20 cellular contexts compared by ENCODE assay signal in genomic region chr16:69382421-69382820, GRCh38. TPM values are rescaled to one million over a fixed set of nuclear protein-coding genes. Genes with fewer than 3 reads are reported as not detected.
DNase-seq lines count a peak whose midpoint lies in the region; ATAC-seq, FAIRE-seq and TF ChIP-seq lines count a peak whose summit lies in the region.
"Had no signal": no experiment of that assay in that cellular context is flagged by ENCODE, and none has a peak within 500 bp of the region (broad histone marks: within the 10 kb centered on the region; RNA-seq: fewer than 3 reads in every experiment).

No MANE protein-coding gene starts in this region.

- H3K79me2 ChIP-seq in DND-41 (ENCODE audit: insufficient read depth, low read length) (peaks cover 75% of the 10 kb centered on the region), K562 (ENCODE audit: control insufficient read depth, insufficient read depth, low read length) (peaks cover 52% of the 10 kb centered on the region)

- WGBS in K562 (ENCODE audit: insufficient coverage, low coverage, missing lambda C conversion rate) = 74% methylated on average over 2 of the region's 2 CpGs

- intact Hi-C loops in K562 (cut with micrococcal nuclease) = loop anchor here (5.0 kb wide), 1 partner anchor 45 kb away; the partner anchor contains the start of genes COG8 and NIP7

- no peak for DNase-seq in DND-41
- peak in 1 of 4 experiments; percentile 69 for DNase-seq in K562 (ENCODE audit: extremely low read depth in 1 of 4, low spot score in 3 of 4)
- no peak for DNase-seq in GM13977 (ENCODE audit: low spot score)
- DNase-seq in GOT3 (lab: John Stamatoyannopoulos, UW) = no peak
- DNase-seq: activated effector memory CD4-positive, alpha-beta T cell treated with anti-CD3 and anti-CD28 coated beads, Interleukin-2, amount 50 U/mL, for 16 hours; left ventricle myocardium superior; NCI-H1105; NCI-H82; pancreas; SK-N-SH; transverse colon had no signal

- CTCF ChIA-PET in K562 (lab: Yijun Ruan, JAX; ENCODE audit: low intra/inter-chr PET ratio) = no interaction called here

- peak; percentile 82 for FAIRE-seq in K562 (lab: Jason Lieb, UNC)
- FAIRE-seq: H1, pancreas had no signal

- ATAC-seq in DND-41 (ENCODE audit: insufficient read depth, low read depth) (no peak), K562 (peak; percentile 3; the same call in 1 of the 3 replicates), HG02970 (IDR thresholded peaks at IDR 0.05; ENCODE audit: low FRiP score, unreplicated experiment) (no peak)
- ATAC-seq: gastroesophageal sphincter, left ventricle myocardium superior, Panc1, pancreas had no signal

- TF ChIP-seq POLR2A in K562 (conservative IDR thresholded peaks at IDR 0.05) = no peak

- in situ Hi-C loops in K562 (cut with MboI) (no loop called here), GM13977 (cut with MboI; ENCODE audit: low pct_unique_long_range_greater_than_20kb, low sequenced_read_pairs, unreplicated experiment) (no loop called here)

- H3K27me3 ChIP-seq in BLaER1 = no peaks in the 10 kb centered on the region
- H3K27me3 ChIP-seq in DND-41 (ENCODE audit: insufficient read depth, low read length, poor library complexity) = no peaks in the 10 kb centered on the region
- H3K27me3 ChIP-seq in K562 (ENCODE audit: control insufficient read depth in 2 of 2, insufficient read depth in 2 of 2, low read length in 2 of 2) = no peaks in the 10 kb centered on the region
- H3K27me3 ChIP-seq: gastroesophageal sphincter, pancreas, transverse colon had no signal

- H3K9me1 ChIP-seq in K562 (ENCODE audit: control insufficient read depth, insufficient read depth, low read length) = no peaks in the 10 kb centered on the region

- H3K4me1 ChIP-seq in BLaER1 = peaks cover 45% of the 10 kb centered on the region
- peaks cover 43% of the 10 kb centered on the region for H3K4me1 ChIP-seq in DND-41 (ENCODE audit: insufficient read depth, low read length)
- peaks cover 4 to 29% of the 10 kb centered on the region in 2 experiments; a peak in 4 of 5 replicates for H3K4me1 ChIP-seq in K562 (replicated peaks in 1 of 2; ENCODE audit: control insufficient read depth in 2 of 2, insufficient read depth in 2 of 2, low read length in 2 of 2)

- no TSS peak for BruUV-seq in K562 (replicated peaks; lab: Mats Ljungman, UMichigan)

- TF ChIP-seq EP300 in K562 (IDR thresholded peaks at IDR 0.05; ENCODE audit: low read length) = no peak

- H3K9me3 ChIP-seq in BLaER1 (no peaks in the 10 kb centered on the region), DND-41 (ENCODE audit: insufficient read depth, low read length, severe bottlenecking) (no peaks in the 10 kb centered on the region), K562 (replicated peaks; ENCODE audit: control insufficient read depth, insufficient read depth, low read depth, low read length) (no peaks in the 10 kb centered on the region)
- H3K9me3 ChIP-seq: gastroesophageal sphincter, pancreas, SK-N-SH, transverse colon had no signal

- H2AFZ ChIP-seq in DND-41 (ENCODE audit: low read depth, low read length) (no peak overlapping the region), K562 (ENCODE audit: low read depth, low read length) (no peak overlapping the region)

- TF ChIP-seq CTCF in DND-41 (IDR thresholded peaks at IDR 0.05; ENCODE audit: borderline replicate concordance, extremely low read depth, low read length, poor library complexity, severe bottlenecking) (no peak), K562 (IDR thresholded peaks at IDR 0.05 in 2 of 3, conservative IDR thresholded peaks at IDR 0.05 in 1 of 3; ENCODE audit: insufficient read depth in 2 of 3, low read depth in 1 of 3, low read length in 3 of 3) (no peak), GM13977 (IDR thresholded peaks at IDR 0.05; ENCODE audit: extremely low read depth, insufficient read depth, missing control alignments) (no peak)

- H3K36me3 ChIP-seq in BLaER1 (peaks cover 70% of the 10 kb centered on the region), DND-41 (ENCODE audit: insufficient read depth, low read length) (peaks cover 68% of the 10 kb centered on the region), K562 (ENCODE audit: control insufficient read depth, insufficient read depth, low read length) (peaks cover 69% of the 10 kb centered on the region)

- H3K4me2 ChIP-seq in BLaER1 = peak overlapping the region; percentile 86
- H3K4me2 ChIP-seq in DND-41 (ENCODE audit: insufficient read depth, low read length) = peak overlapping the region; percentile 31; the same call in 1 of the 2 replicates
- H3K4me2 ChIP-seq in K562 (ENCODE audit: insufficient read depth, low read length) = peak overlapping the region; percentile 42; the same call in 1 of the 2 replicates
- H3K4me2 ChIP-seq: SK-N-SH had no signal

- POLR2A ChIA-PET in K562 (lab: Yijun Ruan, JAX) = interaction anchor here (0.6 to 2.5 kb wide), 7 partner anchors 11 to 55 kb away, joined by 3 to 8 read pairs (median 4); partner anchors contain the start of gene PDF

- H4K20me1 ChIP-seq in BLaER1 (0 out of 2 replicates have a peak, but pooled peaks cover 6% of the 10 kb centered on the region), DND-41 (ENCODE audit: insufficient read depth, low read length) (peaks cover 5% of the 10 kb centered on the region; the same call in 1 of the 2 replicates), K562 (replicated peaks; ENCODE audit: control insufficient read depth, insufficient read depth, low read length) (no peaks in the 10 kb centered on the region)

- H3K4me3 ChIP-seq in BLaER1 = no peak overlapping the region
- no peak overlapping the region for H3K4me3 ChIP-seq in DND-41 (ENCODE audit: low read depth in 1 of 2, low read length in 2 of 2)
- H3K4me3 ChIP-seq in K562 = no peak overlapping the region
- H3K4me3 ChIP-seq: coronary artery, gastroesophageal sphincter, pancreas, transverse colon had no signal

- no peak for TF ChIP-seq RAD21 in K562 (CRISPR knock-in tag; conservative IDR thresholded peaks at IDR 0.05 in 1 of 2, IDR thresholded peaks at IDR 0.05 in 1 of 2)

- H3K27ac ChIP-seq in BLaER1 (no peak overlapping the region), DND-41 (ENCODE audit: low read length) (no peak overlapping the region), K562 (ENCODE audit: extremely low read depth, low read depth, low read length) (peak overlapping the region; percentile 27; the same call in 1 of the 3 replicates)
- H3K27ac ChIP-seq: coronary artery, epithelial cell of prostate, gastroesophageal sphincter, HL-60, pancreas, transverse colon had no signal

- no peak overlapping the region for H3K9ac ChIP-seq in BLaER1
- H3K9ac ChIP-seq in DND-41 (ENCODE audit: low read depth, low read length) = no peak overlapping the region
- no peak overlapping the region for H3K9ac ChIP-seq in K562 (ENCODE audit: insufficient read depth in 1 of 2, low read depth in 2 of 2, low read length in 2 of 2)
- H3K9ac ChIP-seq: SK-N-SH had no signal

RNA-seq across cellular contexts. Expression of gene TERF2, which starts 3.4 kb away (rescaled TPM):
- total RNA-seq in K562 (2011; cell fraction: chromatin; rRNA removed; ENCODE audit: low replicate concordance) = 55.4 and 66.2 TPM in 2 replicates
- 28.7 and 33.7 TPM in 2 replicates for total RNA-seq in K562 (2011; cell fraction: nucleolus; rRNA removed)
- total RNA-seq in K562 (2011; cell fraction: nucleoplasm; rRNA removed) = 38.4 and 44.9 TPM in 2 replicates
- total RNA-seq in K562 (2014; rRNA removed) = 12.9 and 16.4 TPM in 2 replicates
- total RNA-seq in K562 (2014; rRNA removed; fragmentation: Illumina TruSeq; extraction: Trizol) = 18.5 and 18.6 TPM in 2 replicates
- total RNA-seq in K562 (2015; rRNA removed; fragmentation: Illumina TruSeq; extraction: Trizol) = 17.9 and 22.4 TPM in 2 replicates
- total RNA-seq in K562 (2021) = 33.5 and 38.3 TPM in 2 replicates
- 28.8 and 30.7 TPM in 2 replicates for polyA plus RNA-seq in K562 (2011; rRNA removed)
- 15.9 and 17.2 TPM in 2 replicates for polyA plus RNA-seq in K562 (2011; cell fraction: cytosol; rRNA removed)
- polyA plus RNA-seq in K562 (2011; cell fraction: nucleus; rRNA removed) = 18.4 and 18.6 TPM in 2 replicates
- 25.1 and 43.3 TPM in 2 replicates for polyA plus RNA-seq in K562 (2012)
- polyA plus RNA-seq in K562 (2014; fragmentation: Illumina TruSeq; extraction: Trizol) = 44.1 and 56.6 TPM in 2 replicates
- polyA plus RNA-seq in K562 (2014; fragmentation: Nextera tagmentation; extraction: Ambion mirVana) = 10 to 100 TPM; 15.0 to 18.1 TPM
- polyA plus RNA-seq in K562 (2014; rRNA removed) = 21.8 and 24.6 TPM in 2 replicates
- 31.2 and 33.8 TPM in 2 replicates for polyA minus RNA-seq in K562 (2011; rRNA and poly(A)+ RNA removed)
- polyA minus RNA-seq in K562 (2011; cell fraction: cytosol; rRNA and poly(A)+ RNA removed) = 31.9 and 37.7 TPM in 2 replicates
- 9.7 and 17.2 TPM in 2 replicates for polyA minus RNA-seq in K562 (2011; cell fraction: nucleus; rRNA and poly(A)+ RNA removed)

RNA-seq across cellular contexts. Expression of gene TMED6, which starts 30.8 kb away (rescaled TPM):
- 1.5 and 1.7 TPM in 2 replicates for total RNA-seq in K562 (2011; cell fraction: chromatin; rRNA removed; ENCODE audit: low replicate concordance)
- 0.67 TPM in 1 of 2 replicates, not detected in the other for total RNA-seq in K562 (2011; cell fraction: nucleolus; rRNA removed)
- 1.6 TPM in 2 replicates for total RNA-seq in K562 (2011; cell fraction: nucleoplasm; rRNA removed)
- total RNA-seq in K562 (2014; rRNA removed) = 0.18 TPM in 1 of 2 replicates, not detected in the other
- total RNA-seq in K562 (2014; rRNA removed; fragmentation: Illumina TruSeq; extraction: Trizol) = 0.22 and 0.25 TPM in 2 replicates
- total RNA-seq in K562 (2015; rRNA removed; fragmentation: Illumina TruSeq; extraction: Trizol) = 0.25 TPM in 1 of 2 replicates, not detected in the other
- 0.51 TPM in 1 of 2 replicates, not detected in the other for total RNA-seq in K562 (2021)
- 0.14 and 0.20 TPM in 2 replicates for polyA plus RNA-seq in K562 (2011; rRNA removed)
- 0.07 TPM in 1 of 2 replicates, not detected in the other for polyA plus RNA-seq in K562 (2011; cell fraction: cytosol; rRNA removed)
- 0.70 TPM in 1 of 2 replicates, not detected in the other for polyA plus RNA-seq in K562 (2011; cell fraction: nucleus; rRNA removed)
- 0.36 and 0.47 TPM in 2 replicates for polyA plus RNA-seq in K562 (2012)
- polyA plus RNA-seq in K562 (2014; fragmentation: Illumina TruSeq; extraction: Trizol) = 0.22 TPM in 1 of 2 replicates, not detected in the other
- under 1 TPM; 0.32 to 0.45 TPM for polyA plus RNA-seq in K562 (2014; fragmentation: Nextera tagmentation; extraction: Ambion mirVana)
- not detected in 2 replicates for polyA plus RNA-seq in K562 (2014; rRNA removed)
- polyA minus RNA-seq in K562 (2011; rRNA and poly(A)+ RNA removed) = not detected in 2 replicates
- not detected in 2 replicates for polyA minus RNA-seq in K562 (2011; cell fraction: cytosol; rRNA and poly(A)+ RNA removed)
- 0.40 and 0.67 TPM in 2 replicates for polyA minus RNA-seq in K562 (2011; cell fraction: nucleus; rRNA and poly(A)+ RNA removed)
- total RNA-seq: H1, left ventricle myocardium superior, skeletal muscle tissue had no signal
- polyA plus RNA-seq: H1, SK-N-SH had no signal

RNA-seq across cellular contexts. Expression of gene CYB5B, which starts 42.0 kb away (rescaled TPM):
- 46.6 and 100 TPM in 2 replicates for total RNA-seq in K562 (2011; cell fraction: chromatin; rRNA removed; ENCODE audit: low replicate concordance)
- total RNA-seq in K562 (2011; cell fraction: nucleolus; rRNA removed) = 19.2 and 28.7 TPM in 2 replicates
- 61.2 and 107 TPM in 2 replicates for total RNA-seq in K562 (2011; cell fraction: nucleoplasm; rRNA removed)
- total RNA-seq in K562 (2014; rRNA removed) (29.9 and 69.7 TPM in 2 replicates), K562 (2014; rRNA removed; fragmentation: Illumina TruSeq; extraction: Trizol) (133 and 137 TPM in 2 replicates), K562 (2015; rRNA removed; fragmentation: Illumina TruSeq; extraction: Trizol) (98.0 and 101 TPM in 2 replicates), K562 (2021) (103 and 107 TPM in 2 replicates)
- polyA plus RNA-seq in K562 (2011; rRNA removed) (196 and 274 TPM in 2 replicates), K562 (2014; fragmentation: Illumina TruSeq; extraction: Trizol) (167 and 198 TPM in 2 replicates), K562 (2014; fragmentation: Nextera tagmentation; extraction: Ambion mirVana) (100 to 1,000 TPM; 136 to 198 TPM), K562 (2014; rRNA removed) (75.6 and 98.3 TPM in 2 replicates)
- polyA plus RNA-seq in K562 (2011; cell fraction: cytosol; rRNA removed) = 134 and 189 TPM in 2 replicates
- polyA plus RNA-seq in K562 (2011; cell fraction: nucleus; rRNA removed) = 41.9 and 62.4 TPM in 2 replicates
- 83.3 and 92.2 TPM in 2 replicates for polyA plus RNA-seq in K562 (2012)
- 158 and 175 TPM in 2 replicates for polyA minus RNA-seq in K562 (2011; rRNA and poly(A)+ RNA removed)
- polyA minus RNA-seq in K562 (2011; cell fraction: cytosol; rRNA and poly(A)+ RNA removed) = 36.2 and 49.2 TPM in 2 replicates
- 18.0 and 42.0 TPM in 2 replicates for polyA minus RNA-seq in K562 (2011; cell fraction: nucleus; rRNA and poly(A)+ RNA removed)

RNA-seq across cellular contexts. Expression of gene NIP7, which starts 42.8 kb away (rescaled TPM):
- total RNA-seq in K562 (2011; cell fraction: chromatin; rRNA removed; ENCODE audit: low replicate concordance) = 67.9 and 76.6 TPM in 2 replicates
- 38.0 and 41.5 TPM in 2 replicates for total RNA-seq in K562 (2011; cell fraction: nucleolus; rRNA removed)
- 63.2 and 72.6 TPM in 2 replicates for total RNA-seq in K562 (2011; cell fraction: nucleoplasm; rRNA removed)
- total RNA-seq in K562 (2014; rRNA removed) (41.2 and 45.2 TPM in 2 replicates), K562 (2014; rRNA removed; fragmentation: Illumina TruSeq; extraction: Trizol) (73.9 and 77.8 TPM in 2 replicates), K562 (2015; rRNA removed; fragmentation: Illumina TruSeq; extraction: Trizol) (82.9 and 85.5 TPM in 2 replicates), K562 (2021) (52.8 and 58.1 TPM in 2 replicates)
- polyA plus RNA-seq in K562 (2011; rRNA removed) (18.9 and 28.9 TPM in 2 replicates), K562 (2014; fragmentation: Illumina TruSeq; extraction: Trizol) (71.2 and 78.3 TPM in 2 replicates), K562 (2014; fragmentation: Nextera tagmentation; extraction: Ambion mirVana) (10 to 100 TPM; 72.5 to 78.3 TPM), K562 (2014; rRNA removed) (57.7 and 67.0 TPM in 2 replicates)
- 15.3 and 21.6 TPM in 2 replicates for polyA plus RNA-seq in K562 (2011; cell fraction: cytosol; rRNA removed)
- 12.1 and 15.2 TPM in 2 replicates for polyA plus RNA-seq in K562 (2011; cell fraction: nucleus; rRNA removed)
- polyA plus RNA-seq in K562 (2012) = 27.0 and 61.8 TPM in 2 replicates
- 33.1 and 33.6 TPM in 2 replicates for polyA minus RNA-seq in K562 (2011; rRNA and poly(A)+ RNA removed)
- polyA minus RNA-seq in K562 (2011; cell fraction: cytosol; rRNA and poly(A)+ RNA removed) = 15.2 and 22.5 TPM in 2 replicates
- 15.3 and 17.2 TPM in 2 replicates for polyA minus RNA-seq in K562 (2011; cell fraction: nucleus; rRNA and poly(A)+ RNA removed)

RNA-seq across cellular contexts. Expression of gene COG8, which starts 43.1 kb away (rescaled TPM):
- 58.6 and 101 TPM in 2 replicates for total RNA-seq in K562 (2011; cell fraction: chromatin; rRNA removed; ENCODE audit: low replicate concordance)
- 70.5 and 89.9 TPM in 2 replicates for total RNA-seq in K562 (2011; cell fraction: nucleolus; rRNA removed)
- total RNA-seq in K562 (2011; cell fraction: nucleoplasm; rRNA removed) = 73.8 and 77.9 TPM in 2 replicates
- 34.2 and 45.2 TPM in 2 replicates for total RNA-seq in K562 (2014; rRNA removed)
- total RNA-seq in K562 (2014; rRNA removed; fragmentation: Illumina TruSeq; extraction: Trizol) = 21.9 and 23.3 TPM in 2 replicates
- total RNA-seq in K562 (2015; rRNA removed; fragmentation: Illumina TruSeq; extraction: Trizol) = 29.4 and 30.1 TPM in 2 replicates
- total RNA-seq in K562 (2021) = 42.6 and 43.6 TPM in 2 replicates
- polyA plus RNA-seq in K562 (2011; rRNA removed) = 31.5 and 34.9 TPM in 2 replicates
- polyA plus RNA-seq in K562 (2011; cell fraction: cytosol; rRNA removed) = 40.5 and 58.4 TPM in 2 replicates
- polyA plus RNA-seq in K562 (2011; cell fraction: nucleus; rRNA removed) = 42.4 and 54.2 TPM in 2 replicates
- 20.5 and 29.8 TPM in 2 replicates for polyA plus RNA-seq in K562 (2012)
- polyA plus RNA-seq in K562 (2014; fragmentation: Illumina TruSeq; extraction: Trizol) = 22.0 and 27.9 TPM in 2 replicates
- 1 to 10 TPM; 3.7 to 5.7 TPM for polyA plus RNA-seq in K562 (2014; fragmentation: Nextera tagmentation; extraction: Ambion mirVana)
- 33.4 and 38.2 TPM in 2 replicates for polyA plus RNA-seq in K562 (2014; rRNA removed)
- 42.0 and 47.5 TPM in 2 replicates for polyA minus RNA-seq in K562 (2011; rRNA and poly(A)+ RNA removed)
- 30.9 and 38.5 TPM in 2 replicates for polyA minus RNA-seq in K562 (2011; cell fraction: cytosol; rRNA and poly(A)+ RNA removed)
- polyA minus RNA-seq in K562 (2011; cell fraction: nucleus; rRNA and poly(A)+ RNA removed) = 39.7 and 55.4 TPM in 2 replicates

Comparison
In these comparisons a context has a peak if more than half of its experiments do, and no peak if none do; other contexts are left out.
1. H3K4me2 ChIP-seq: peak in every context shown above with its lines; median percentile 86 in BLaER1; 42 in K562; 31 in DND-41.